ENCODE assay signal across 11 cellular contexts in genomic region chr12:27236498-27236897, GRCh38. TPM values are rescaled to one million over a fixed set of nuclear protein-coding genes. Genes with fewer than 3 reads are reported as not detected.
DNase-seq lines count a peak whose midpoint lies in the region; ATAC-seq and TF ChIP-seq lines count a peak whose summit lies in the region.
"Had no signal": no experiment of that assay in that cellular context is flagged by ENCODE, and none has a peak within 500 bp of the region (broad histone marks: within the 10 kb centered on the region; RNA-seq: fewer than 3 reads in every experiment).

No MANE protein-coding gene starts in this region.

- peak; percentile 16 for DNase-seq in NCI-H2171 treated with DMSO at 0.1 percent for 48 hours (lab: John Stamatoyannopoulos, UW)
- no peak for DNase-seq in NCI-H2171 (lab: John Stamatoyannopoulos, UW)
- peak; percentile 82 to 88 for DNase-seq in HL-60 (ENCODE audit: low read depth in 1 of 2, low spot score in 1 of 2)
- DNase-seq in T-helper 17 cell = no peak
- DNase-seq in mucosa of descending colon = peak in 1 of 3 donors; percentile 37
- no peak for DNase-seq in DMS153 (lab: John Stamatoyannopoulos, UW)
- no peak for DNase-seq in uterus
- DNase-seq: activated CD4-positive, alpha-beta T cell treated with anti-CD3 and anti-CD28 coated beads for 4 hours; DND-41; SHP77 treated with DMSO at 0.1 percent for 48 hours had no signal

- no peaks in the 10 kb centered on the region for H3K36me3 Mint-ChIP-seq in T-helper 17 cell (ENCODE audit: low read depth)

- no peak for TF ChIP-seq CTCF in HL-60 (IDR thresholded peaks at IDR 0.05; ENCODE audit: insufficient read depth, low read length)
- no peak for TF ChIP-seq CTCF in mucosa of descending colon (IDR thresholded peaks at IDR 0.05)
- TF ChIP-seq CTCF in uterus (IDR thresholded peaks at IDR 0.05) = no peak

- H3K9me3 ChIP-seq in T-helper 17 cell (ENCODE audit: control insufficient read depth, low read length, poor library complexity, severe bottlenecking) (no peaks in the 10 kb centered on the region), mucosa of descending colon (no peaks in the 10 kb centered on the region), uterus (no peaks in the 10 kb centered on the region)

- no peaks in the 10 kb centered on the region for H3K36me3 ChIP-seq in mucosa of descending colon (ENCODE audit: low read depth)
- H3K36me3 ChIP-seq in uterus = no peaks in the 10 kb centered on the region

- intact Hi-C loops in mucosa of descending colon (cut with DNase I, micrococcal nuclease) = no loop called here
- intact Hi-C loops in uterus (cut with DNase I; ENCODE audit: low total_unique reads) = no loop called here

- no peak overlapping the region for H3K4me3 ChIP-seq in HL-60 (replicated peaks; ENCODE audit: insufficient read depth, low read length)
- no peak overlapping the region for H3K4me3 ChIP-seq in mucosa of descending colon
- no peak overlapping the region for H3K4me3 ChIP-seq in uterus

- no peaks in the 10 kb centered on the region for H3K27me3 ChIP-seq in HL-60 (ENCODE audit: insufficient read depth, poor library complexity, severe bottlenecking)
- peaks cover 0 to 2% of the 10 kb centered on the region in 2 donors for H3K27me3 ChIP-seq in uterus

- H3K27ac Mint-ChIP-seq in T-helper 17 cell = peak overlapping the region; percentile 70

- no peaks in the 10 kb centered on the region for H3K27me3 Mint-ChIP-seq in T-helper 17 cell

- no peak for ATAC-seq in T-helper 17 cell
- peak; percentile 91 for ATAC-seq in mucosa of descending colon
- ATAC-seq in SK-N-SH treated with all-trans-retinoic acid at 6 μM for 48 hours = no peak

- H3K27ac ChIP-seq in HL-60 (replicated peaks) (peak overlapping the region; percentile 91), uterus (no peak overlapping the region)

- no peak for TF ChIP-seq POLR2A in uterus (IDR thresholded peaks at IDR 0.05)

- H3K4me1 Mint-ChIP-seq in T-helper 17 cell = peaks cover 17% of the 10 kb centered on the region

- H3K4me1 ChIP-seq in mucosa of descending colon (ENCODE audit: low read depth) (no peaks in the 10 kb centered on the region), uterus (no peaks in the 10 kb centered on the region)

- H3K4me3 Mint-ChIP-seq in T-helper 17 cell = no peak overlapping the region

TF ChIP-seq in SK-N-SH treated with all-trans-retinoic acid at 6 μM for 48 hours, 23 proteins besides CTCF, POLR2A, EP300 and RAD21:
- TF ChIP-seq RARB (CRISPR knock-in tag; IDR thresholded peaks at IDR 0.05) = no peak
- TF ChIP-seq ZFP30 (CRISPR knock-in tag; IDR thresholded peaks at IDR 0.05) = no peak
- TF ChIP-seq CSDC2 (CRISPR knock-in tag; IDR thresholded peaks at IDR 0.05) = no peak
- TF ChIP-seq ZNF565 (CRISPR knock-in tag; conservative IDR thresholded peaks at IDR 0.05; ENCODE audit: low read depth) = no peak
- no peak for TF ChIP-seq CSRNP3 (CRISPR knock-in tag; IDR thresholded peaks at IDR 0.05)
- TF ChIP-seq BACH2 (CRISPR knock-in tag; IDR thresholded peaks at IDR 0.05; ENCODE audit: borderline replicate concordance) = no peak
- TF ChIP-seq ISL1 (CRISPR knock-in tag; IDR thresholded peaks at IDR 0.05) = no peak
- no peak for TF ChIP-seq PATZ1 (CRISPR knock-in tag; IDR thresholded peaks at IDR 0.05; ENCODE audit: borderline replicate concordance)
- no peak for TF ChIP-seq CREB5 (CRISPR knock-in tag; IDR thresholded peaks at IDR 0.05; ENCODE audit: low read depth)
- TF ChIP-seq TCF4 (CRISPR knock-in tag; IDR thresholded peaks at IDR 0.05; ENCODE audit: borderline replicate concordance) = no peak

RNA-seq across cellular contexts. Expression of gene STK38L, which starts 7.6 kb away (rescaled TPM):
- 10 to 100 TPM; 13.3 to 18.7 TPM for total RNA-seq in T-helper 17 cell
- total RNA-seq in mucosa of descending colon = 10 to 100 TPM; 45.2 to 69.4 (median 53.6) TPM
- total RNA-seq in uterus = 10 to 100 TPM; 26.9 to 69.3 (median 49.9) TPM

Comparison
In these comparisons a context has a peak if more than half of its experiments do, and no peak if none do; other contexts are left out.
1. DNase-seq: peak in NCI-H2171 treated with DMSO at 0.1 percent for 48 hours (single experiment) and HL-60 (2 of 2); none in NCI-H2171 (single experiment), T-helper 17 cell (0 of 3), DMS153 (single experiment) and uterus (0 of 2).